17 cellular contexts compared by ENCODE assay signal in the genomic region with DNA sequence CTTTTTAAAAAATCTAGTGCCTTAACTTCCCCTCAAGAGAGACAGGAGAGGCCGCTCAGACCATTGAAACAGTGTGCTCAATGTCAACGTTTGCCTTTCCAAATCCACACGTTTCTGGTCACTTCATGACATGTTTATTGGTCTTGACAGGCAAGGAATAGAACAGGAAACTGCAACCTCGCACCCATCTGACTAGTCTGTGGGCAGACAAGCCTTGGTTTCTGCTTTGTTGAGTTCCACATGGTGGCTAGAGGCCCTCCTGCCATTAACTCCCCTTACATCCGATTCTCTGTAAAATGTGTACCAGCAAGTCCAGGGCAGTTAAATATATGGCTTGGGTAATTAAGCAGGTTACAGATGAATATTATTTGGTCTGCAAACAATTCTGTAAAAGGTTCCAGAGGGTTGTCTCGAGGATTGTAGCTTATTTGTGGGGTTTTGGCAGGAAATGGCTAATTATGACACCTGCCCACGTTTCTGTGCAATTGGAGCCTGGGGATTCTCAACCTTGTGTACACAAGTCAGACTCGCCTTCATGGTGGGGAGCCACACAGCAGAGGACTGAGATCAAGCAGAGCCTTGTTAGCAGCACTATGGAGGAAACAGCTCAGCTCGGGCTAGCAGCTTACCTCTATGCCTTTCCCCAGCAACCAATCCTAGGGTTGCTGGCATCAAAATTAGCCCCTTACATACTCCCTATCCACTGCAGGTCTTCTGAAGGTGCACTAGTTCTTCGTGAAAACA.
"Had no signal": no experiment of that assay in that cellular context is flagged by ENCODE, and none has a peak within 500 bp of the region (broad histone marks: within the 10 kb centered on the region; RNA-seq: fewer than 3 reads in every experiment).

No MANE protein-coding gene starts in this region.

- H3K9me3 ChIP-seq: adrenal gland, gastrocnemius medialis, ovary, sigmoid colon, suprapubic skin had no signal

- H3K4me1 ChIP-seq: adrenal gland, gastrocnemius medialis, heart right ventricle, neural progenitor cell, sigmoid colon, spleen, suprapubic skin had no signal

- H3K36me3 ChIP-seq: adrenal gland, cardiac muscle cell, gastrocnemius medialis, heart right ventricle, ovary, sigmoid colon, spleen, suprapubic skin had no signal

- H3K27ac ChIP-seq: adrenal gland, cardiac muscle cell, dorsolateral prefrontal cortex, gastrocnemius medialis, heart right ventricle, neural progenitor cell, ovary, sigmoid colon, spleen, suprapubic skin had no signal

- H3K4me3 ChIP-seq: adrenal gland, cardiac muscle cell, dorsolateral prefrontal cortex, gastrocnemius medialis, heart right ventricle, neural progenitor cell, ovary, sigmoid colon, spleen, suprapubic skin had no signal

- H3K4me2 ChIP-seq: neural progenitor cell had no signal

- H2AFZ ChIP-seq: neural progenitor cell had no signal

- ATAC-seq: activated T-helper 17 cell treated with anti-CD3 and anti-CD28 coated beads, Interleukin-2, amount 50 U/mL, for 72 hours; gastrocnemius medialis; heart right ventricle had no signal

- H3K9ac ChIP-seq: neural progenitor cell had no signal

- DNase-seq: activated CD4-positive, alpha-beta T cell treated with anti-CD3 and anti-CD28 coated beads for 1 hour; activated CD4-positive, alpha-beta T cell treated with anti-CD3 and anti-CD28 coated beads, Interleukin-2, amount 50 U/mL, for 4 hours; activated naive CD4-positive, alpha-beta T cell treated with anti-CD3 and anti-CD28 coated beads, Interleukin-2, amount 10 ng/mL, durations not matched to agents 7 days and 5 days; adrenal gland; dorsolateral prefrontal cortex; erythroblast; gastrocnemius medialis; heart right ventricle; midbrain; ovary; sigmoid colon; spleen; trophoblast cell had no signal

- H3K27me3 ChIP-seq: cardiac muscle cell, gastrocnemius medialis, neural progenitor cell, ovary, sigmoid colon had no signal
